Comparison of ENCODE assay signal across 1 cellular context in genomic region chr2:224395646-224396390, GRCh38.
TF ChIP-seq lines count a peak whose summit lies in the region.

No MANE protein-coding gene starts in this region.

TF ChIP-seq in K562, 482 proteins besides CTCF, POLR2A, EP300 and RAD21:
- TF ChIP-seq RBFOX2 (IDR thresholded peaks at IDR 0.05; ENCODE audit: low read depth, low read length), result 0 out of 2 replicates have a peak, but pooled peaks have one; percentile 15
- TF ChIP-seq ZNF584 (CRISPR knock-in tag; IDR thresholded peaks at IDR 0.05; ENCODE audit: low read depth), result no peak
TF ChIP-seq in K562: peak in this region for 1.
